ENCODE assay signal across 8 cellular contexts in genomic region chr2:232365621-232366321, GRCh38. TPM values are rescaled to one million over a fixed set of nuclear protein-coding genes. Genes with fewer than 3 reads are reported as not detected.
DNase-seq lines count a peak whose midpoint lies in the region; ATAC-seq and TF ChIP-seq lines count a peak whose summit lies in the region.
"Had no signal": no experiment of that assay in that cellular context is flagged by ENCODE, and none has a peak within 500 bp of the region (broad histone marks: within the 10 kb centered on the region; RNA-seq: fewer than 3 reads in every experiment).

No MANE protein-coding gene starts in this region.

- POLR2A ChIA-PET in RWPE1 (lab: Yijun Ruan, JAX; ENCODE audit: low non-redundant PET), result no interaction called here

- no peak for TF ChIP-seq POLR2A in right lobe of liver (IDR thresholded peaks at IDR 0.05)

- ATAC-seq in right lobe of liver (peak; percentile 26 to 69 (median 57)), HG02571 (IDR thresholded peaks at IDR 0.05; ENCODE audit: unreplicated experiment) (no peak)

- in situ Hi-C loops in astrocyte of the cerebellum (cut with HindIII; ENCODE audit: low sequenced_read_pairs), result no loop called here

- CTCF ChIA-PET in RWPE1 (lab: Yijun Ruan, JAX), result interaction anchor here (0.5 to 0.8 kb wide), 4 partner anchors 54 to 459 kb away, joined by 3 to 4 read pairs (median 3); no protein-coding TSS in a partner anchor

- H3K4me3 ChIP-seq in GM06990 (replicated peaks; ENCODE audit: low read depth, low read length) (no peak overlapping the region), astrocyte of the cerebellum (ENCODE audit: low read depth, low read length) (no peak overlapping the region), right lobe of liver (no peak overlapping the region)

- no peaks in the 10 kb centered on the region for H3K4me1 ChIP-seq in right lobe of liver

- intact Hi-C loops in right lobe of liver (cut with DNase I), result no loop called here

- H3K9me3 ChIP-seq in right lobe of liver, result no peaks in the 10 kb centered on the region
- H3K9me3 ChIP-seq: neutrophil had no signal

- no peaks in the 10 kb centered on the region; the same call in 1 of the 2 replicates for H3K27me3 ChIP-seq in GM06990 (replicated peaks; ENCODE audit: control insufficient read depth, insufficient read depth, low read length)
- H3K27me3 ChIP-seq in right lobe of liver, result no peaks in the 10 kb centered on the region

- DNase-seq in GM06990 (ENCODE audit: extremely low read depth, insufficient read length) (no peak), KG1 (lab: John Stamatoyannopoulos, UW) (peak; percentile 4), astrocyte of the cerebellum (ENCODE audit: low read depth) (no peak), right lobe of liver (peak in 2 of 3 donors; percentile 33 to 44), C1 segment of cervical spinal cord (lab: John Stamatoyannopoulos, UW) (no peak), RWPE1 (ENCODE audit: low spot score) (no peak)

- WGBS in right lobe of liver (ENCODE audit: insufficient coverage, low coverage, low lambda C conversion rate, missing lambda C conversion rate), result 17% methylated on average over 1 of the region's 20 CpGs

- no peaks in the 10 kb centered on the region for H3K36me3 ChIP-seq in GM06990 (ENCODE audit: control insufficient read depth, insufficient read depth, low read length)
- H3K36me3 ChIP-seq in right lobe of liver, result no peaks in the 10 kb centered on the region
- H3K36me3 ChIP-seq: neutrophil had no signal

- TF ChIP-seq CTCF in GM06990 (IDR thresholded peaks at IDR 0.05; ENCODE audit: insufficient read depth, low read length, poor library complexity, severe bottlenecking), result peak; percentile 40
- TF ChIP-seq CTCF in astrocyte of the cerebellum (IDR thresholded peaks at IDR 0.05; ENCODE audit: low read depth, low read length, missing control alignments), result peak; percentile 47
- peak in 2 of 4 donors; percentile 14 to 17 for TF ChIP-seq CTCF in right lobe of liver (IDR thresholded peaks at IDR 0.05)
- no peak for TF ChIP-seq CTCF in RWPE1 (conservative IDR thresholded peaks at IDR 0.05; ENCODE audit: low read depth)

- H3K27ac ChIP-seq in right lobe of liver (no peak overlapping the region), RWPE1 (no peak overlapping the region)
- H3K27ac ChIP-seq: neutrophil had no signal

RNA-seq across cellular contexts. Expression of gene ALPP, which starts 12.8 kb away (rescaled TPM):
- not detected for total RNA-seq in right lobe of liver

RNA-seq across cellular contexts. Expression of gene ALPG, which starts 40.9 kb away (rescaled TPM):
- total RNA-seq in right lobe of liver, result not detected

Comparison
In these comparisons a context has a peak if more than half of its experiments do, and no peak if none do; other contexts are left out.
1. DNase-seq: peak in KG1 (single experiment) and right lobe of liver (2 of 3); none in GM06990 (single experiment), astrocyte of the cerebellum (single experiment), C1 segment of cervical spinal cord (0 of 14) and RWPE1 (single experiment).